8 cellular contexts compared by ENCODE assay signal in the genomic region with DNA sequence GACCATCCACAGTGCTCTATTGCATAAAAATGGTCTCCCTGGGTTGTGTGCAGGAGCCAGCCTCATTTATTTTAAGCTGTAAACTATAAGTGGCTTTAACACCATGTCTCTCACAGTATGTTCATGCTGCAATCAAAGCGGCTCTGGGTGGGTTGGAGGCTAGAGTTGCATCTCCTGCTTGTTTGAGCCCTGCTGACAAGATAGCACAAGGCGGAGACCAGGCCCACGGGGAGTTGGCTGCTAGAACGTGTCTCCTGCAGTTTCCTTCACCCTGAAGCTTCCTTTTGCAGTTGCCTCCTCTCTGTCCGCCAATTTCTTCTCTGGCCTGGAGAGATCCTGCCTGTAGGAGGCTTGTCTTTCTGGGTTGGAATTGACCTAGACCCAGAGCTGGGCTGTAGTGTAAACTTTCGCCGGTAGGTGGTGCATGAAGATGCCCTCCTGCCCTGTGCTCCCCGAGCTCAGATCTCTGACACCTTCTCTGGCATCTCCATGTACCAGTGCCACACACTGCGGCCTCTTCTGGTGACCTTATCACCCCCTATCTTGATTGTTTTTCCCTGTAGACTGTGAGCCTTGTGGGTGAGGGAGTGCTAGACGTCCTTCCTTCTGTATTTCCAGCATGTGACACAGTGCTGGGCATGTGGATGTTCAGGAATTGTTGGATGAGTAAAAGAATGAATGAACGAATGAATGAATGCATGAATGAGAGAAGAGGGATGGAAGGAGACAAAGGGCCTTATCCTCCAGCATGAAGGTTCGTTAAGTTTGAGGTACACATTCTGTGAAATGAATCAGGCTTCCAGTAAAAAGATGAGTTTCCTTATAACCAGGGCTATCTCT. TPM values are rescaled to one million over a fixed set of nuclear protein-coding genes. Genes with fewer than 3 reads are reported as not detected.
A peak's percentile ranks its signal among the peaks of the same experiment; 100 is the strongest.
DNase-seq lines count a peak whose midpoint lies in the region; ATAC-seq, FAIRE-seq and TF ChIP-seq lines count a peak whose summit lies in the region.

No MANE protein-coding gene starts in this region.

- 23% methylated on average over 12 of the region's 12 CpGs for WGBS in A549 (ENCODE audit: missing lambda C conversion rate)

- FAIRE-seq in A549 (lab: Jason Lieb, UNC), result peak; percentile 92

- no peak for TF ChIP-seq POLR2A in A549 (IDR thresholded peaks at IDR 0.05; ENCODE audit: low read length)

- ATAC-seq in A549 (peak; percentile 87 to 97), HG02973 (IDR thresholded peaks at IDR 0.05; ENCODE audit: unreplicated experiment) (peak; percentile 94)

- DNase-seq in A549 (ENCODE audit: low read depth in 1 of 2, low spot score in 1 of 2) (peak; percentile 71 to 76), GM13976 (ENCODE audit: low spot score) (peak; percentile 83), NCI-H226 (peak; percentile 40), dermis microvascular lymphatic vessel endothelial cell (ENCODE audit: low read depth in 2 of 2) (peak; percentile 30 to 69), lung microvascular endothelial cell (ENCODE audit: low read depth in 2 of 2) (peak; percentile 69 to 72)
- peak; percentile 56 to 64 for DNase-seq in activated CD4-positive, alpha-beta T cell treated with anti-CD3 and anti-CD28 coated beads, Interleukin-2, amount 50 U/mL, for 24 hours (ENCODE audit: low read depth in 1 of 2, low spot score in 1 of 2)
- DNase-seq in stimulated activated CD8-positive, alpha-beta memory T cell treated with anti-CD3 and anti-CD28 coated beads, Interleukin-2, amount 100 ng/mL, for 1 hour (ENCODE audit: low read depth in 2 of 2), result peak; percentile 57 to 58

- H3K4me2 ChIP-seq in A549, result no peak overlapping the region

- no peak overlapping the region for H3K27ac ChIP-seq in A549

- no peak overlapping the region for H3K4me3 ChIP-seq in A549

- H3K9me3 ChIP-seq in A549, result peaks cover 7% of the 10 kb centered on the region; the same call in 1 of the 3 replicates

- TF ChIP-seq RAD21 in A549 (conservative IDR thresholded peaks at IDR 0.05 in 1 of 2, IDR thresholded peaks at IDR 0.05 in 1 of 2), result peak; percentile 54 to 58; a peak in 4 of 5 replicates

- POLR2A ChIA-PET in A549 (lab: Yijun Ruan, JAX), result interaction anchor here (0.7 to 1.0 kb wide), 2 partner anchors 10 to 45 kb away, joined by 3 read pairs; partner anchors contain the start of genes IFI27L1 and OTUB2

- TF ChIP-seq CTCF in A549 (IDR thresholded peaks at IDR 0.05), result peak; percentile 62
- TF ChIP-seq CTCF in GM13976 (IDR thresholded peaks at IDR 0.05; ENCODE audit: borderline replicate concordance, control extremely low read depth, extremely low read depth, insufficient read depth, missing control alignments), result peak; percentile 84

- H3K4me1 ChIP-seq in A549, result no peaks in the 10 kb centered on the region

- CTCF ChIA-PET in A549 (lab: Yijun Ruan, JAX), result interaction anchor here (0.6 to 9.5 kb wide), 32 partner anchors 8 to 450 kb away, joined by 3 to 78 read pairs (median 5); partner anchors contain the start of genes IFI27L2 and OTUB2

- TF ChIP-seq EP300 in A549 (IDR thresholded peaks at IDR 0.05), result no peak

- in situ Hi-C loops in GM13976 (cut with MboI; ENCODE audit: low sequenced_read_pairs, unreplicated experiment), result loop anchor here (10.0 kb wide), 1 partner anchor 98 kb away; no protein-coding TSS in a partner anchor

TF ChIP-seq in A549, 52 proteins besides CTCF, POLR2A, EP300 and RAD21:
- TF ChIP-seq RNF2 (IDR thresholded peaks at IDR 0.05; ENCODE audit: borderline replicate concordance, low read depth) (no peak), SMC3 (IDR thresholded peaks at IDR 0.05) (peak; percentile 58), ZSCAN20 (CRISPR knock-in tag; IDR thresholded peaks at IDR 0.05) (no peak), USF2 (IDR thresholded peaks at IDR 0.05) (peak; percentile 6; the same call in 1 of the 2 replicates), HDAC2 (IDR thresholded peaks at IDR 0.05) (no peak)

RNA-seq across cellular contexts. Expression of gene OTUB2, which starts 10.4 kb away (rescaled TPM):
- polyA plus RNA-seq in A549 (2011; rRNA removed), result 1.2 and 1.7 TPM in 2 replicates
- 0.74 and 0.96 TPM in 2 replicates for polyA plus RNA-seq in A549 (2012; cell fraction: cytosol; rRNA removed)
- 0.76 and 0.77 TPM in 2 replicates for polyA plus RNA-seq in A549 (2012; cell fraction: nucleus; rRNA removed)
- 2.2 to 2.5 TPM (median 2.4 TPM) in 3 replicates for polyA plus RNA-seq in A549 (2017; fragmentation: RNase III; extraction: RNeasy Plus Mini Kit Qiagen cat#74134 plus additional on column Dnase treatment)
- 2.6 and 3.3 TPM in 2 replicates for polyA minus RNA-seq in A549 (2011; rRNA and poly(A)+ RNA removed)
- 0.64 and 0.89 TPM in 2 replicates for total RNA-seq in dermis microvascular lymphatic vessel endothelial cell
- 0.40 and 0.44 TPM in 2 replicates for total RNA-seq in lung microvascular endothelial cell

RNA-seq across cellular contexts. Expression of gene CCDC197, which starts 39.4 kb away (rescaled TPM):
- not detected in 2 replicates for polyA plus RNA-seq in A549 (2011; rRNA removed)
- polyA plus RNA-seq in A549 (2012; cell fraction: cytosol; rRNA removed), result not detected in 2 replicates
- polyA plus RNA-seq in A549 (2012; cell fraction: nucleus; rRNA removed), result 0.04 TPM in 1 of 2 replicates, not detected in the other
- polyA plus RNA-seq in A549 (2017; fragmentation: RNase III; extraction: RNeasy Plus Mini Kit Qiagen cat#74134 plus additional on column Dnase treatment), result not detected in 3 replicates
- not detected in 2 replicates for polyA minus RNA-seq in A549 (2011; rRNA and poly(A)+ RNA removed)
- total RNA-seq in dermis microvascular lymphatic vessel endothelial cell, result not detected in 2 replicates
- not detected in 2 replicates for total RNA-seq in lung microvascular endothelial cell

RNA-seq across cellular contexts. Expression of gene DDX24, which starts 44.5 kb away (rescaled TPM):
- polyA plus RNA-seq in A549 (2011; rRNA removed) (161 and 169 TPM in 2 replicates), A549 (2017; fragmentation: RNase III; extraction: RNeasy Plus Mini Kit Qiagen cat#74134 plus additional on column Dnase treatment) (117 to 127 TPM (median 121 TPM) in 3 replicates)
- 98.5 and 100 TPM in 2 replicates for polyA plus RNA-seq in A549 (2012; cell fraction: cytosol; rRNA removed)
- polyA plus RNA-seq in A549 (2012; cell fraction: nucleus; rRNA removed), result 95.5 and 140 TPM in 2 replicates
- polyA minus RNA-seq in A549 (2011; rRNA and poly(A)+ RNA removed), result 107 and 128 TPM in 2 replicates
- total RNA-seq in dermis microvascular lymphatic vessel endothelial cell (63.3 and 90.8 TPM in 2 replicates), lung microvascular endothelial cell (53.8 and 79.8 TPM in 2 replicates)

RNA-seq across cellular contexts. Expression of gene IFI27L1, which starts 44.6 kb away (rescaled TPM):
- polyA plus RNA-seq in A549 (2011; rRNA removed) (13.4 and 15.9 TPM in 2 replicates), A549 (2017; fragmentation: RNase III; extraction: RNeasy Plus Mini Kit Qiagen cat#74134 plus additional on column Dnase treatment) (23.2 to 28.0 TPM (median 27.0 TPM) in 3 replicates)
- polyA plus RNA-seq in A549 (2012; cell fraction: cytosol; rRNA removed), result 20.4 and 25.9 TPM in 2 replicates
- 17.8 and 21.5 TPM in 2 replicates for polyA plus RNA-seq in A549 (2012; cell fraction: nucleus; rRNA removed)
- polyA minus RNA-seq in A549 (2011; rRNA and poly(A)+ RNA removed), result 7.4 and 8.8 TPM in 2 replicates
- total RNA-seq in dermis microvascular lymphatic vessel endothelial cell (7.2 and 13.0 TPM in 2 replicates), lung microvascular endothelial cell (8.3 and 14.2 TPM in 2 replicates)
